Comparison of ENCODE assay signal across 33 cellular contexts in the genomic region with DNA sequence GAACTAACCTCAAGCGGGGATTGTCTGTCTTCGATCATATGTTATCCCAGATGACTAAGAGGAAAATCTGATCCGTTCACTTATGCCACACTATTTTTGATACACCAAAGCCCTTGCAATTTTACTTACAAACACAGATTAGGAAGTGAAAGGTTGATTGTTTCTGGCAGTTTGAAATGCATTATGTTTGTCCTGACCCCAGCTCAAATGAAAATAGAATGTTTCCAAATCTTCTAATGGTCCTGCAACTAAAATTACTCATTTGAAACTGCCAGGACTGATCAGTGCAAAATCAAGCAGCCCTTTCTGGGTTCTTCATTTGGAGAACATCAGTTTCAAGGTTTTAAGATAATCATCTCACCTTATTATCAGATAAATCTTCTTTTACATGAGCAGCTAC.
"Had no signal": no experiment of that assay in that cellular context is flagged by ENCODE, and none has a peak within 500 bp of the region (broad histone marks: within the 10 kb centered on the region; RNA-seq: fewer than 3 reads in every experiment).

No MANE protein-coding gene starts in this region.

- H3K27ac ChIP-seq: ascending aorta, brain microvascular endothelial cell, WERI-Rb-1 had no signal

- H3K36me3 ChIP-seq: ascending aorta, brain microvascular endothelial cell, WERI-Rb-1 had no signal

- H3K27me3 ChIP-seq: ascending aorta, brain microvascular endothelial cell had no signal

- H3K27me3 Mint-ChIP-seq: activated B cell treated with CpG ODN at 0.5 μM for 24 hours; activated CD8-positive, alpha-beta T cell treated with anti-CD3 and anti-CD28 coated beads for 36 hours; activated naive CD4-positive, alpha-beta T cell treated with anti-CD3 and anti-CD28 coated beads, Interleukin-2, amount 50 U/mL, for 24 hours; activated naive CD8-positive, alpha-beta T cell treated with anti-CD3 and anti-CD28 coated beads for 36 hours; activated naive CD8-positive, alpha-beta T cell treated with anti-CD3 and anti-CD28 coated beads, Interleukin-2, amount 50 U/mL, for 24 hours; activated T-helper 17 cell treated with anti-CD3 and anti-CD28 coated beads, Interleukin-2, amount 50 U/mL, for 72 hours; central memory CD8-positive, alpha-beta T cell; effector memory CD8-positive, alpha-beta T cell; T-helper 17 cell had no signal

- ATAC-seq: activated CD4-positive, CD25-positive, alpha-beta regulatory T cell treated with anti-CD3 and anti-CD28 coated beads, Interleukin-2, amount 50 U/mL, for 24 hours; activated CD8-positive, alpha-beta T cell treated with anti-CD3 and anti-CD28 coated beads for 36 hours; activated naive CD8-positive, alpha-beta T cell treated with anti-CD3 and anti-CD28 coated beads, Interleukin-2, amount 50 U/mL, for 24 hours; activated T-cell treated with anti-CD3 and anti-CD28 coated beads, Interleukin-2, amount 50 U/mL, for 4 hours; activated T-helper 17 cell treated with anti-CD3 and anti-CD28 coated beads, Interleukin-2, amount 50 U/mL, for 72 hours; effector memory CD8-positive, alpha-beta T cell; esophagus mucosa; T-helper 17 cell had no signal

- H3K4me1 ChIP-seq: ascending aorta had no signal

- H3K9me3 ChIP-seq: ascending aorta had no signal

- H3K4me3 ChIP-seq: ascending aorta had no signal

- H3K9me3 Mint-ChIP-seq: activated CD8-positive, alpha-beta T cell treated with anti-CD3 and anti-CD28 coated beads for 36 hours; activated naive CD8-positive, alpha-beta T cell treated with anti-CD3 and anti-CD28 coated beads for 36 hours; activated naive CD8-positive, alpha-beta T cell treated with anti-CD3 and anti-CD28 coated beads, Interleukin-2, amount 50 U/mL, for 24 hours; activated T-helper 17 cell treated with anti-CD3 and anti-CD28 coated beads, Interleukin-2, amount 50 U/mL, for 72 hours; T-helper 2 cell treated with Interferon-gamma antibody and Interleukin-4, amounts not matched to agents 5 μg/mL and 100 μg/mL, for 36 hours had no signal

- DNase-seq: activated B cell treated with CpG ODN at 0.5 μM for 24 hours; activated CD4-positive, alpha-beta T cell treated with anti-CD3 and anti-CD28 coated beads for 48 hours; activated CD4-positive, alpha-beta T cell treated with anti-CD3 and anti-CD28 coated beads, Interleukin-2, amount 50 U/mL, for 1 hour; activated CD4-positive, alpha-beta T cell treated with anti-CD3 and anti-CD28 coated beads, Interleukin-2, amount 50 U/mL, for 48 hours; activated CD8-positive, alpha-beta memory T cell treated with anti-CD3 and anti-CD28 coated beads for 24 hours; activated CD8-positive, alpha-beta T cell treated with anti-CD3 and anti-CD28 coated beads for 36 hours; activated effector memory CD4-positive, alpha-beta T cell treated with Interleukin-2 at 50 U/mL for 16 hours; activated gamma-delta T cell treated with Interleukin-2 at 50 U/mL for 16 hours; activated naive CD4-positive, alpha-beta T cell treated with Interleukin-2 at 50 U/mL for 16 hours; activated naive CD8-positive, alpha-beta T cell treated with anti-CD3 and anti-CD28 coated beads for 36 hours; activated naive CD8-positive, alpha-beta T cell treated with anti-CD3 and anti-CD28 coated beads, Interleukin-2, amount 50 U/mL, for 24 hours; activated T-cell treated with anti-CD3 and anti-CD28 coated beads, Interleukin-2, amount 50 U/mL, for 4 hours; brain microvascular endothelial cell; cortex of kidney; dermis blood vessel endothelial cell; effector CD4-positive, alpha-beta T cell; effector memory CD8-positive, alpha-beta T cell; foreskin fibroblast; head of caudate nucleus; T-helper 1 cell; T-helper 17 cell; T1000; WERI-Rb-1 had no signal

- H3K4me3 Mint-ChIP-seq: activated B cell treated with CpG ODN at 0.5 μM for 24 hours; activated CD8-positive, alpha-beta T cell treated with anti-CD3 and anti-CD28 coated beads for 36 hours; activated naive CD4-positive, alpha-beta T cell treated with anti-CD3 and anti-CD28 coated beads, Interleukin-2, amount 50 U/mL, for 24 hours; activated naive CD8-positive, alpha-beta T cell treated with anti-CD3 and anti-CD28 coated beads for 36 hours; activated naive CD8-positive, alpha-beta T cell treated with anti-CD3 and anti-CD28 coated beads, Interleukin-2, amount 50 U/mL, for 24 hours; activated T-cell treated with anti-CD3 and anti-CD28 coated beads, Interleukin-2, amount 50 U/mL, for 4 hours; activated T-helper 17 cell treated with anti-CD3 and anti-CD28 coated beads, Interleukin-2, amount 50 U/mL, for 72 hours; central memory CD8-positive, alpha-beta T cell; effector memory CD8-positive, alpha-beta T cell; T-helper 17 cell; T-helper 2 cell treated with Interferon-gamma antibody and Interleukin-4, amounts not matched to agents 5 μg/mL and 100 μg/mL, for 36 hours had no signal

- H3K27ac Mint-ChIP-seq: activated B cell treated with CpG ODN at 0.5 μM for 24 hours; activated CD8-positive, alpha-beta T cell treated with anti-CD3 and anti-CD28 coated beads for 36 hours; activated naive CD4-positive, alpha-beta T cell treated with anti-CD3 and anti-CD28 coated beads, Interleukin-2, amount 50 U/mL, for 24 hours; activated naive CD8-positive, alpha-beta T cell treated with anti-CD3 and anti-CD28 coated beads for 36 hours; activated naive CD8-positive, alpha-beta T cell treated with anti-CD3 and anti-CD28 coated beads, Interleukin-2, amount 50 U/mL, for 24 hours; activated T-helper 17 cell treated with anti-CD3 and anti-CD28 coated beads, Interleukin-2, amount 50 U/mL, for 72 hours; effector memory CD8-positive, alpha-beta T cell; T-helper 17 cell; T-helper 2 cell treated with Interferon-gamma antibody and Interleukin-4, amounts not matched to agents 5 μg/mL and 100 μg/mL, for 36 hours had no signal

- H3K36me3 Mint-ChIP-seq: activated naive CD4-positive, alpha-beta T cell treated with anti-CD3 and anti-CD28 coated beads, Interleukin-2, amount 50 U/mL, for 24 hours; activated naive CD8-positive, alpha-beta T cell treated with anti-CD3 and anti-CD28 coated beads for 36 hours had no signal

- H3K4me1 Mint-ChIP-seq: activated B cell treated with CpG ODN at 0.5 μM for 24 hours; activated naive CD4-positive, alpha-beta T cell treated with anti-CD3 and anti-CD28 coated beads, Interleukin-2, amount 50 U/mL, for 24 hours; activated naive CD8-positive, alpha-beta T cell treated with anti-CD3 and anti-CD28 coated beads for 36 hours; activated naive CD8-positive, alpha-beta T cell treated with anti-CD3 and anti-CD28 coated beads, Interleukin-2, amount 50 U/mL, for 24 hours; activated T-helper 17 cell treated with anti-CD3 and anti-CD28 coated beads, Interleukin-2, amount 50 U/mL, for 72 hours; central memory CD8-positive, alpha-beta T cell; T-helper 17 cell had no signal

- FAIRE-seq: bronchial epithelial cell, colon, frontal cortex had no signal
